Comparison of ENCODE assay signal across 17 cellular contexts in genomic region chr15:88939486-88939806, GRCh38. TPM values are rescaled to one million over a fixed set of nuclear protein-coding genes. Genes with fewer than 3 reads are reported as not detected.
DNase-seq lines count a peak whose midpoint lies in the region; ATAC-seq, FAIRE-seq and TF ChIP-seq lines count a peak whose summit lies in the region.
"Had no signal": no experiment of that assay in that cellular context is flagged by ENCODE, and none has a peak within 500 bp of the region (broad histone marks: within the 10 kb centered on the region; RNA-seq: fewer than 3 reads in every experiment).

No MANE protein-coding gene starts in this region.

- no peaks in the 10 kb centered on the region for H3K79me2 ChIP-seq in K562 (ENCODE audit: control insufficient read depth, insufficient read depth, low read length)
- no peaks in the 10 kb centered on the region for H3K79me2 ChIP-seq in neural progenitor cell (ENCODE audit: low read depth)

- H3K27ac ChIP-seq in K562 (ENCODE audit: extremely low read depth, low read depth, low read length) (peak overlapping the region; percentile 71), neural progenitor cell (no peak overlapping the region), kidney (ENCODE audit: low read depth in 2 of 2, low read length in 2 of 2) (no peak overlapping the region)
- H3K27ac ChIP-seq: 22Rv1, BLaER1 had no signal

- no peak for DNase-seq in activated naive CD4-positive, alpha-beta T cell treated with anti-CD3 and anti-CD28 coated beads, Interleukin-2, amount 10 ng/mL, durations not matched to agents 7 days and 5 days
- no peak for DNase-seq in activated naive CD4-positive, alpha-beta T cell treated with anti-CD3 and anti-CD28 coated beads, Interleukin-2, amount 50 U/mL, for 72 hours (ENCODE audit: low spot score in 2 of 2)
- DNase-seq in K562 (ENCODE audit: extremely low read depth in 1 of 4, low spot score in 3 of 4): peak in 1 of 4 experiments; percentile 27
- no peak for DNase-seq in neural progenitor cell (ENCODE audit: low spot score)
- DNase-seq in kidney: no peak
- no peak for DNase-seq in NCI-H128 (lab: John Stamatoyannopoulos, UW; ENCODE audit: unreplicated experiment)
- DNase-seq: CD8-positive, alpha-beta memory T cell; DMS53; GF-D8 had no signal

- TF ChIP-seq EP300 in K562 (IDR thresholded peaks at IDR 0.05; ENCODE audit: low read length): no peak

- H2AFZ ChIP-seq in K562 (ENCODE audit: low read depth, low read length) (peak overlapping the region; percentile 91), neural progenitor cell (replicated peaks) (peak overlapping the region; percentile 52)

- intact Hi-C loops in K562 (cut with micrococcal nuclease) (loop anchor here (2.0 to 5.0 kb wide), 3 partner anchors 35 to 65 kb away; no protein-coding TSS in a partner anchor), kidney (cut with DNase I) (no loop called here)

- no peaks in the 10 kb centered on the region for H3K9me1 ChIP-seq in K562 (ENCODE audit: control insufficient read depth, insufficient read depth, low read length)

- TF ChIP-seq RAD21 in K562 (CRISPR knock-in tag; conservative IDR thresholded peaks at IDR 0.05 in 1 of 2, IDR thresholded peaks at IDR 0.05 in 1 of 2): no peak

- H3K36me3 ChIP-seq in K562 (ENCODE audit: control insufficient read depth, insufficient read depth, low read length) (no peaks in the 10 kb centered on the region), neural progenitor cell (no peaks in the 10 kb centered on the region), kidney (ENCODE audit: control insufficient read depth in 1 of 2, insufficient read depth in 2 of 2, low read length in 2 of 2) (no peaks in the 10 kb centered on the region)
- H3K36me3 ChIP-seq: BLaER1 had no signal

- CTCF ChIA-PET in activated naive CD4-positive, alpha-beta T cell treated with anti-CD3 and anti-CD28 coated beads, Interleukin-2, amount 10 ng/mL, durations not matched to agents 7 days and 5 days (lab: Charles Lee): no interaction called here
- CTCF ChIA-PET in K562 (lab: Yijun Ruan, JAX; ENCODE audit: low intra/inter-chr PET ratio): no interaction called here

- POLR2A ChIA-PET in K562 (lab: Yijun Ruan, JAX): interaction anchor here (0.6 kb wide), 2 partner anchors 12 to 15 kb away, joined by 3 to 4 read pairs; no protein-coding TSS in a partner anchor

- no peak for ATAC-seq in activated naive CD4-positive, alpha-beta T cell treated with anti-CD3 and anti-CD28 coated beads, Interleukin-2, amount 50 U/mL, for 72 hours
- peak; percentile 53 for ATAC-seq in K562
- ATAC-seq in GM21717 (IDR thresholded peaks at IDR 0.05; ENCODE audit: unreplicated experiment): no peak
- no peak for ATAC-seq in activated CD4-positive, CD25-positive, alpha-beta regulatory T cell treated with anti-CD3 and anti-CD28 coated beads, Interleukin-2, amount 50 U/mL, for 24 hours
- ATAC-seq: HepG2 had no signal

- 45% methylated on average over 2 of the region's 2 CpGs for WGBS in K562 (ENCODE audit: insufficient coverage, low coverage, missing lambda C conversion rate)

- no peaks in the 10 kb centered on the region for H3K4me1 Mint-ChIP-seq in activated naive CD4-positive, alpha-beta T cell treated with anti-CD3 and anti-CD28 coated beads, Interleukin-2, amount 10 ng/mL, durations not matched to agents 7 days and 5 days
- peaks cover 4% of the 10 kb centered on the region for H3K4me1 Mint-ChIP-seq in neural progenitor cell
- H3K4me1 Mint-ChIP-seq: CD8-positive, alpha-beta memory T cell had no signal

- peak; percentile 26 for FAIRE-seq in K562 (lab: Jason Lieb, UNC)
- no peak for FAIRE-seq in kidney (lab: Jason Lieb, UNC)
- FAIRE-seq: GM19239, H54, HepG2, HTR-8/SVneo had no signal

- H3K4me2 ChIP-seq in K562 (ENCODE audit: insufficient read depth, low read length) (no peak overlapping the region), neural progenitor cell (no peak overlapping the region)
- H3K4me2 ChIP-seq: BLaER1 had no signal

- BruUV-seq in K562 (replicated peaks; lab: Mats Ljungman, UMichigan): no TSS peak

- H3K27me3 ChIP-seq in K562 (ENCODE audit: control insufficient read depth in 2 of 2, insufficient read depth in 2 of 2, low read length in 2 of 2) (no peaks in the 10 kb centered on the region), neural progenitor cell (no peaks in the 10 kb centered on the region)
- H3K27me3 ChIP-seq: BLaER1 had no signal

- in situ Hi-C loops in K562 (cut with MboI): no loop called here

- H3K4me3 Mint-ChIP-seq in activated naive CD4-positive, alpha-beta T cell treated with anti-CD3 and anti-CD28 coated beads, Interleukin-2, amount 10 ng/mL, durations not matched to agents 7 days and 5 days: no peak overlapping the region
- H3K4me3 Mint-ChIP-seq in neural progenitor cell: no peak overlapping the region
- H3K4me3 Mint-ChIP-seq: CD8-positive, alpha-beta memory T cell had no signal

- TF ChIP-seq CTCF in K562 (IDR thresholded peaks at IDR 0.05 in 2 of 3, conservative IDR thresholded peaks at IDR 0.05 in 1 of 3; ENCODE audit: insufficient read depth in 2 of 3, low read depth in 1 of 3, low read length in 3 of 3): no peak
- no peak for TF ChIP-seq CTCF in neural progenitor cell (IDR thresholded peaks at IDR 0.05)
- no peak for TF ChIP-seq CTCF in kidney (IDR thresholded peaks at IDR 0.05; ENCODE audit: borderline replicate concordance, extremely low read depth, insufficient read depth)

- peak overlapping the region in 1 of 2 experiments; percentile 23; a peak in 2 of 4 replicates for H3K9ac ChIP-seq in K562 (ENCODE audit: insufficient read depth in 1 of 2, low read depth in 2 of 2, low read length in 2 of 2)
- H3K9ac ChIP-seq in neural progenitor cell: no peak overlapping the region
- no peak overlapping the region for H3K9ac ChIP-seq in kidney (ENCODE audit: low read length in 2 of 2)
- H3K9ac ChIP-seq: BLaER1 had no signal

- no peaks in the 10 kb centered on the region for H3K9me3 ChIP-seq in K562 (replicated peaks; ENCODE audit: control insufficient read depth, insufficient read depth, low read depth, low read length)
- no peaks in the 10 kb centered on the region for H3K9me3 ChIP-seq in neural progenitor cell (ENCODE audit: low read depth)
- no peaks in the 10 kb centered on the region for H3K9me3 ChIP-seq in kidney (ENCODE audit: control insufficient read depth in 1 of 2, low read length in 2 of 2)
- H3K9me3 ChIP-seq: BLaER1 had no signal

- H3K27me3 Mint-ChIP-seq in activated naive CD4-positive, alpha-beta T cell treated with anti-CD3 and anti-CD28 coated beads, Interleukin-2, amount 10 ng/mL, durations not matched to agents 7 days and 5 days: peaks cover 5% of the 10 kb centered on the region
- no peaks in the 10 kb centered on the region for H3K27me3 Mint-ChIP-seq in neural progenitor cell (ENCODE audit: insufficient read depth, low read depth)

- H3K4me3 ChIP-seq in K562 (no peak overlapping the region), neural progenitor cell (no peak overlapping the region), kidney (ENCODE audit: low read length in 2 of 2) (no peak overlapping the region)
- H3K4me3 ChIP-seq: BLaER1 had no signal

- H3K36me3 Mint-ChIP-seq in activated naive CD4-positive, alpha-beta T cell treated with anti-CD3 and anti-CD28 coated beads, Interleukin-2, amount 10 ng/mL, durations not matched to agents 7 days and 5 days: no peaks in the 10 kb centered on the region
- H3K36me3 Mint-ChIP-seq in activated naive CD4-positive, alpha-beta T cell treated with anti-CD3 and anti-CD28 coated beads, Interleukin-2, amount 50 U/mL, for 72 hours: no peaks in the 10 kb centered on the region
- H3K36me3 Mint-ChIP-seq in neural progenitor cell: peaks cover 3% of the 10 kb centered on the region
- H3K36me3 Mint-ChIP-seq: CD8-positive, alpha-beta memory T cell had no signal

- peak overlapping the region; percentile 68 for H3K27ac Mint-ChIP-seq in activated naive CD4-positive, alpha-beta T cell treated with anti-CD3 and anti-CD28 coated beads, Interleukin-2, amount 10 ng/mL, durations not matched to agents 7 days and 5 days
- no peak overlapping the region for H3K27ac Mint-ChIP-seq in activated naive CD4-positive, alpha-beta T cell treated with anti-CD3 and anti-CD28 coated beads, Interleukin-2, amount 50 U/mL, for 72 hours
- no peak overlapping the region for H3K27ac Mint-ChIP-seq in neural progenitor cell
- H3K27ac Mint-ChIP-seq: CD8-positive, alpha-beta memory T cell had no signal

- H4K20me1 ChIP-seq in K562 (replicated peaks; ENCODE audit: control insufficient read depth, insufficient read depth, low read length): no peaks in the 10 kb centered on the region
- H4K20me1 ChIP-seq in neural progenitor cell (ENCODE audit: low read depth): no peaks in the 10 kb centered on the region
- H4K20me1 ChIP-seq: BLaER1 had no signal

- no peak for TF ChIP-seq POLR2A in K562 (conservative IDR thresholded peaks at IDR 0.05)

- H3F3A ChIP-seq in neural progenitor cell (ENCODE audit: low read depth): no peaks in the 10 kb centered on the region

- H3K4me1 ChIP-seq in K562 (replicated peaks in 1 of 2; ENCODE audit: control insufficient read depth in 2 of 2, insufficient read depth in 2 of 2, low read length in 2 of 2): peaks cover 6 to 20% of the 10 kb centered on the region in 2 experiments; a peak in 4 of 5 replicates
- H3K4me1 ChIP-seq in neural progenitor cell: peaks cover 6% of the 10 kb centered on the region
- H3K4me1 ChIP-seq in kidney (ENCODE audit: control insufficient read depth in 1 of 2, insufficient read depth in 1 of 2, low read depth in 1 of 2, low read length in 2 of 2): no peaks in the 10 kb centered on the region
- H3K4me1 ChIP-seq: BLaER1 had no signal

- H3K9me3 Mint-ChIP-seq in activated naive CD4-positive, alpha-beta T cell treated with anti-CD3 and anti-CD28 coated beads, Interleukin-2, amount 10 ng/mL, durations not matched to agents 7 days and 5 days: no peaks in the 10 kb centered on the region
- no peaks in the 10 kb centered on the region for H3K9me3 Mint-ChIP-seq in activated naive CD4-positive, alpha-beta T cell treated with anti-CD3 and anti-CD28 coated beads, Interleukin-2, amount 50 U/mL, for 72 hours
- H3K9me3 Mint-ChIP-seq in neural progenitor cell: peaks cover 22% of the 10 kb centered on the region

RNA-seq across cellular contexts. Expression of gene MFGE8, which starts 26.3 kb away (rescaled TPM):
- total RNA-seq in activated naive CD4-positive, alpha-beta T cell treated with anti-CD3 and anti-CD28 coated beads, Interleukin-2, amount 50 U/mL, for 72 hours: 10 to 100 TPM; 27.6 to 91.9 TPM
- 609 and 1,242 TPM in 2 replicates for total RNA-seq in K562 (2011; cell fraction: chromatin; rRNA removed; ENCODE audit: low replicate concordance)
- 770 and 804 TPM in 2 replicates for total RNA-seq in K562 (2011; cell fraction: nucleolus; rRNA removed)
- 668 and 702 TPM in 2 replicates for total RNA-seq in K562 (2011; cell fraction: nucleoplasm; rRNA removed)
- 62.3 and 73.1 TPM in 2 replicates for total RNA-seq in K562 (2014; rRNA removed)
- total RNA-seq in K562 (2014; rRNA removed; fragmentation: Illumina TruSeq; extraction: Trizol): 24.9 and 31.3 TPM in 2 replicates
- total RNA-seq in K562 (2015; rRNA removed; fragmentation: Illumina TruSeq; extraction: Trizol): 35.4 and 36.3 TPM in 2 replicates
- 129 and 142 TPM in 2 replicates for total RNA-seq in K562 (2021)
- polyA plus RNA-seq in K562 (2011; rRNA removed): 85.1 and 148 TPM in 2 replicates
- polyA plus RNA-seq in K562 (2011; cell fraction: cytosol; rRNA removed): 115 and 120 TPM in 2 replicates
- polyA plus RNA-seq in K562 (2011; cell fraction: nucleus; rRNA removed): 355 and 465 TPM in 2 replicates
- polyA plus RNA-seq in K562 (2012): 147 and 220 TPM in 2 replicates
- polyA plus RNA-seq in K562 (2014; fragmentation: Illumina TruSeq; extraction: Trizol): 93.6 and 109 TPM in 2 replicates
- polyA plus RNA-seq in K562 (2014; fragmentation: Nextera tagmentation; extraction: Ambion mirVana): 1 to 10 TPM; 2.3 to 3.1 TPM
- 113 and 119 TPM in 2 replicates for polyA plus RNA-seq in K562 (2014; rRNA removed)
- 62.6 and 80.1 TPM in 2 replicates for polyA minus RNA-seq in K562 (2011; rRNA and poly(A)+ RNA removed)
- 71.4 and 82.5 TPM in 2 replicates for polyA minus RNA-seq in K562 (2011; cell fraction: cytosol; rRNA and poly(A)+ RNA removed)
- 120 and 137 TPM in 2 replicates for polyA minus RNA-seq in K562 (2011; cell fraction: nucleus; rRNA and poly(A)+ RNA removed)
- 92.6 and 124 TPM in 2 replicates for total RNA-seq in neural progenitor cell (ENCODE audit: low replicate concordance)
- 184 TPM for total RNA-seq in kidney
- polyA plus RNA-seq in kidney (ENCODE audit: insufficient read depth, low read depth, low replicate concordance): 88.0 TPM

RNA-seq across cellular contexts. Expression of gene HAPLN3, which starts 44.1 kb away (rescaled TPM):
- total RNA-seq in activated naive CD4-positive, alpha-beta T cell treated with anti-CD3 and anti-CD28 coated beads, Interleukin-2, amount 50 U/mL, for 72 hours: 10 to 100 TPM; 25.6 to 80.8 TPM
- 5.6 and 9.6 TPM in 2 replicates for total RNA-seq in K562 (2011; cell fraction: chromatin; rRNA removed; ENCODE audit: low replicate concordance)
- total RNA-seq in K562 (2011; cell fraction: nucleolus; rRNA removed): 6.2 and 6.8 TPM in 2 replicates
- total RNA-seq in K562 (2011; cell fraction: nucleoplasm; rRNA removed): 4.9 and 5.9 TPM in 2 replicates
- total RNA-seq in K562 (2014; rRNA removed) (1.9 and 2.1 TPM in 2 replicates), K562 (2014; rRNA removed; fragmentation: Illumina TruSeq; extraction: Trizol) (0.35 and 0.36 TPM in 2 replicates), K562 (2015; rRNA removed; fragmentation: Illumina TruSeq; extraction: Trizol) (0.65 and 1.0 TPM in 2 replicates), K562 (2021) (1.9 and 2.4 TPM in 2 replicates), neural progenitor cell (ENCODE audit: low replicate concordance) (2.7 and 9.5 TPM in 2 replicates), kidney (11.2 TPM)
- polyA plus RNA-seq in K562 (2011; rRNA removed) (0.71 and 2.1 TPM in 2 replicates), K562 (2014; fragmentation: Illumina TruSeq; extraction: Trizol) (0.59 and 1.00 TPM in 2 replicates), K562 (2014; fragmentation: Nextera tagmentation; extraction: Ambion mirVana) (under 1 TPM; 0.04 to 0.06 TPM), K562 (2014; rRNA removed) (2.0 and 3.4 TPM in 2 replicates), kidney (ENCODE audit: insufficient read depth, low read depth, low replicate concordance) (2.2 TPM)
- 1.4 and 2.3 TPM in 2 replicates for polyA plus RNA-seq in K562 (2011; cell fraction: cytosol; rRNA removed)
- 9.4 and 14.2 TPM in 2 replicates for polyA plus RNA-seq in K562 (2011; cell fraction: nucleus; rRNA removed)
- polyA plus RNA-seq in K562 (2012): 1.6 and 4.0 TPM in 2 replicates
- polyA minus RNA-seq in K562 (2011; rRNA and poly(A)+ RNA removed): 0.77 and 0.99 TPM in 2 replicates
- 2.5 TPM in 1 of 2 replicates, not detected in the other for polyA minus RNA-seq in K562 (2011; cell fraction: cytosol; rRNA and poly(A)+ RNA removed)
- polyA minus RNA-seq in K562 (2011; cell fraction: nucleus; rRNA and poly(A)+ RNA removed): 1.1 and 1.8 TPM in 2 replicates
- total RNA-seq: HepG2 had no signal
